Comparison of ENCODE assay signal across 35 cellular contexts in the genomic region with DNA sequence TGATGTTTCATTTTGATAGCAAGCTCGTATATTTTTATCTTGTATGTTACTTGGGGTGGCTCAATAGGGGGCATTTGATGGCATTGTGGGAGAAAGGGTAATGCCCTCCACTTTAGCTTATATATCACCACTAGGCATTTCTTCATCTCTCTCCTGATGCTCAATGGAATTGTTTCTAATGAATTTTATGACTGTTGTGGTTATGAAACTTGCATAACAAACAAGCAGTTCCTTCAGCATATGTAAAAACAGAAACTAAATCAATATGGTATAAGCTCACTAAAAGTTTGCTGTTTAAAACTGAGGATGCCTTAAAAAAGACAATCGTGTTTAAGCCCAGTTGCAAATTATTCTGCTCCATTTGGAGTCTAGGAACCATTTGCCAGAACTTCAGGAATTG.
"Had no signal": no experiment of that assay in that cellular context is flagged by ENCODE, and none has a peak within 500 bp of the region (broad histone marks: within the 10 kb centered on the region; RNA-seq: fewer than 3 reads in every experiment).

No MANE protein-coding gene starts in this region.

- H3K27ac ChIP-seq: adrenal gland, SJCRH30 had no signal

- H3K9me3 Mint-ChIP-seq: activated B cell treated with CpG ODN at 0.5 μM for 24 hours; activated CD4-positive, alpha-beta memory T cell treated with anti-CD3 and anti-CD28 coated beads for 36 hours; activated naive CD4-positive, alpha-beta T cell treated with anti-CD3 and anti-CD28 coated beads for 36 hours; activated T-cell treated with anti-CD3 and anti-CD28 coated beads, Interleukin-2, amount 50 U/mL, for 4 hours; activated T-helper 1 cell treated with anti-CD3 and anti-CD28 coated beads, Interleukin-12 subunit alpha, Interleukin-12 subunit beta, Interleukin-2, Interleukin-4 antibody, amounts not matched to agents 30 ng/mL and 10 ng/mL and 1 ng/mL, durations not matched to agents 14 hours and 24 hours and 36 hours; T-helper 1 cell treated with Interleukin-12 subunit alpha and Interleukin-12 subunit beta and Interleukin-4 antibody, amounts not matched to agents 30 μg/mL and 1 μg/mL, for 36 hours; T-helper 2 cell treated with Interferon-gamma antibody and Interleukin-4, amounts not matched to agents 5 μg/mL and 100 μg/mL, for 36 hours had no signal

- H3K27me3 ChIP-seq: adrenal gland, MG63, SJCRH30 had no signal

- H3K36me3 Mint-ChIP-seq: activated CD4-positive, alpha-beta memory T cell treated with anti-CD3 and anti-CD28 coated beads for 36 hours; activated naive CD4-positive, alpha-beta T cell treated with anti-CD3 and anti-CD28 coated beads, Interleukin-2, amount 50 U/mL, for 72 hours had no signal

- H3K27ac Mint-ChIP-seq: activated B cell treated with CpG ODN at 0.5 μM for 24 hours; activated CD4-positive, alpha-beta memory T cell treated with anti-CD3 and anti-CD28 coated beads for 36 hours; activated naive CD4-positive, alpha-beta T cell treated with anti-CD3 and anti-CD28 coated beads for 36 hours; activated naive CD4-positive, alpha-beta T cell treated with anti-CD3 and anti-CD28 coated beads, Interleukin-2, amount 50 U/mL, for 72 hours; activated T-helper 1 cell treated with anti-CD3 and anti-CD28 coated beads, Interleukin-12 subunit alpha, Interleukin-12 subunit beta, Interleukin-2, Interleukin-4 antibody, amounts not matched to agents 30 ng/mL and 10 ng/mL and 1 ng/mL, durations not matched to agents 14 hours and 24 hours and 36 hours; brain; T-helper 1 cell treated with Interleukin-12 subunit alpha and Interleukin-12 subunit beta and Interleukin-4 antibody, amounts not matched to agents 30 μg/mL and 1 μg/mL, for 36 hours; T-helper 2 cell treated with Interferon-gamma antibody and Interleukin-4, amounts not matched to agents 5 μg/mL and 100 μg/mL, for 36 hours had no signal

- ATAC-seq: activated naive CD4-positive, alpha-beta T cell treated with anti-CD3 and anti-CD28 coated beads, Interleukin-2, amount 50 U/mL, for 72 hours; activated T-cell treated with anti-CD3 and anti-CD28 coated beads, Interleukin-2, amount 50 U/mL, for 4 hours; Panc1 had no signal

- H3K36me3 ChIP-seq: adrenal gland, MG63 had no signal

- H3K4me3 ChIP-seq: adrenal gland, MG63, SJCRH30 had no signal

- H3K27me3 Mint-ChIP-seq: activated B cell treated with CpG ODN at 0.5 μM for 24 hours; activated CD4-positive, alpha-beta memory T cell treated with anti-CD3 and anti-CD28 coated beads for 36 hours; brain had no signal

- FAIRE-seq: bronchial epithelial cell had no signal

- H3K4me3 Mint-ChIP-seq: activated B cell treated with CpG ODN at 0.5 μM for 24 hours; activated CD4-positive, alpha-beta memory T cell treated with anti-CD3 and anti-CD28 coated beads for 36 hours; activated naive CD4-positive, alpha-beta T cell treated with anti-CD3 and anti-CD28 coated beads for 36 hours; activated T-cell treated with anti-CD3 and anti-CD28 coated beads, Interleukin-2, amount 50 U/mL, for 4 hours; activated T-helper 1 cell treated with anti-CD3 and anti-CD28 coated beads, Interleukin-12 subunit alpha, Interleukin-12 subunit beta, Interleukin-2, Interleukin-4 antibody, amounts not matched to agents 30 ng/mL and 10 ng/mL and 1 ng/mL, durations not matched to agents 14 hours and 24 hours and 36 hours; brain; T-helper 1 cell treated with Interleukin-12 subunit alpha and Interleukin-12 subunit beta and Interleukin-4 antibody, amounts not matched to agents 30 μg/mL and 1 μg/mL, for 36 hours; T-helper 2 cell treated with Interferon-gamma antibody and Interleukin-4, amounts not matched to agents 5 μg/mL and 100 μg/mL, for 36 hours had no signal

- DNase-seq: activated B cell treated with CpG ODN at 0.5 μM for 24 hours; activated CD4-positive, alpha-beta memory T cell treated with anti-CD3 and anti-CD28 coated beads for 36 hours; activated CD4-positive, alpha-beta T cell treated with anti-CD3 and anti-CD28 coated beads for 4 hours; activated CD4-positive, alpha-beta T cell treated with anti-CD3 and anti-CD28 coated beads, Interleukin-2, amount 50 U/mL, for 1 hour; activated CD4-positive, CD25-positive, alpha-beta regulatory T cell treated with anti-CD3 and anti-CD28 coated beads, Interleukin-2, amount 50 U/mL, for 72 hours; activated CD8-positive, alpha-beta memory T cell treated with anti-CD3 and anti-CD28 coated beads, Interleukin-2, amount 50 U/mL, for 4 hours; activated gamma-delta T cell treated with Interleukin-2 at 50 U/mL for 16 hours; activated naive CD4-positive, alpha-beta T cell treated with anti-CD3 and anti-CD28 coated beads for 36 hours; activated T-cell treated with anti-CD3 and anti-CD28 coated beads for 4 hours; activated T-cell treated with anti-CD3 and anti-CD28 coated beads, Interleukin-2, amount 50 U/mL, for 4 hours; adrenal gland; anterior cingulate cortex; caudate nucleus; cerebellar nuclear complex; Karpas-422; KBM-7; MG63; NCI-H1092; NCI-H1436 treated with DMSO at 0.1 percent for 48 hours; NCI-H1694 treated with DMSO at 0.1 percent for 48 hours; NCI-H2029 treated with DMSO at 0.1 percent for 48 hours; NCI-H226; NCI-H446 treated with DMSO at 0.1 percent for 48 hours; NCI-H524; NCI-H748 treated with DMSO at 0.1 percent for 48 hours; SHP77; SJCRH30; SK-N-SH had no signal

- H3K9ac ChIP-seq: SK-N-SH had no signal

- H3K4me1 ChIP-seq: adrenal gland had no signal

- H3K9me3 ChIP-seq: adrenal gland, MG63, SJCRH30, SK-N-SH had no signal

- H3K4me2 ChIP-seq: SK-N-SH had no signal
